Comparison of ENCODE assay signal across 9 cellular contexts in genomic region chr17:80861892-80862291, GRCh38.
DNase-seq lines count a peak whose midpoint lies in the region; ATAC-seq, FAIRE-seq and TF ChIP-seq lines count a peak whose summit lies in the region.
"Had no signal": no experiment of that assay in that cellular context is flagged by ENCODE, and none has a peak within 500 bp of the region (broad histone marks: within the 10 kb centered on the region; RNA-seq: fewer than 3 reads in every experiment).

No MANE protein-coding gene starts in this region.

- CTCF ChIA-PET in activated CD8-positive, alpha-beta memory T cell treated with anti-CD3 and anti-CD28 coated beads, Interleukin-2, amount 10 ng/mL, durations not matched to agents 7 days and 5 days (lab: Charles Lee): interaction anchor here (0.8 to 2.3 kb wide), 4 partner anchors 29 to 87 kb away, joined by 3 to 8 read pairs (median 6); no protein-coding TSS in a partner anchor

- peak overlapping the region; percentile 64 for H3K4me3 Mint-ChIP-seq in natural killer cell treated with Interleukin-12 subunit alpha and Interleukin-12 subunit beta and Interleukin-15 and Interleukin-18, amount 100 ng/mL, for 72 hours
- H3K4me3 Mint-ChIP-seq in natural killer cell: no peak overlapping the region
- H3K4me3 Mint-ChIP-seq in activated CD8-positive, alpha-beta memory T cell treated with anti-CD3 and anti-CD28 coated beads, Interleukin-2, amount 10 ng/mL, durations not matched to agents 7 days and 5 days: no peak overlapping the region

- H3K27me3 ChIP-seq in esophagus squamous epithelium (no peaks in the 10 kb centered on the region), ascending aorta (no peaks in the 10 kb centered on the region)

- no peak for TF ChIP-seq POLR2A in esophagus squamous epithelium (IDR thresholded peaks at IDR 0.05)
- TF ChIP-seq POLR2A in GM18505 (IDR thresholded peaks at IDR 0.05; ENCODE audit: borderline replicate concordance, extremely low read depth, insufficient read depth, insufficient read length): no peak

- TF ChIP-seq CTCF in natural killer cell (IDR thresholded peaks at IDR 0.05) (no peak), esophagus squamous epithelium (IDR thresholded peaks at IDR 0.05) (peak in 4 of 6 experiments; percentile 33 to 70 (median 44)), ascending aorta (IDR thresholded peaks at IDR 0.05) (peak in 1 of 3 experiments; percentile 25)

- peaks cover 50 to 55% of the 10 kb centered on the region in 2 donors for H3K4me1 Mint-ChIP-seq in natural killer cell treated with Interleukin-12 subunit alpha and Interleukin-12 subunit beta and Interleukin-15 and Interleukin-18, amount 100 ng/mL, for 72 hours (ENCODE audit: low read depth in 2 of 2)
- peaks cover 12 to 24% of the 10 kb centered on the region in 2 donors for H3K4me1 Mint-ChIP-seq in natural killer cell
- peaks cover 93% of the 10 kb centered on the region for H3K4me1 Mint-ChIP-seq in activated CD8-positive, alpha-beta memory T cell treated with anti-CD3 and anti-CD28 coated beads, Interleukin-2, amount 10 ng/mL, durations not matched to agents 7 days and 5 days

- H3K9me3 Mint-ChIP-seq in natural killer cell treated with Interleukin-12 subunit alpha and Interleukin-12 subunit beta and Interleukin-15 and Interleukin-18, amount 100 ng/mL, for 72 hours: no peaks in the 10 kb centered on the region
- no peaks in the 10 kb centered on the region for H3K9me3 Mint-ChIP-seq in natural killer cell
- H3K9me3 Mint-ChIP-seq in activated CD8-positive, alpha-beta memory T cell treated with anti-CD3 and anti-CD28 coated beads, Interleukin-2, amount 10 ng/mL, durations not matched to agents 7 days and 5 days (ENCODE audit: low read depth): peaks cover 8% of the 10 kb centered on the region

- no peak for DNase-seq in natural killer cell treated with Interleukin-12 subunit alpha and Interleukin-12 subunit beta and Interleukin-15 and Interleukin-18, amount 100 ng/mL, for 72 hours (ENCODE audit: low spot score)
- DNase-seq in natural killer cell (no peak), esophagus squamous epithelium (lab: John Stamatoyannopoulos, UW) (no peak), ascending aorta (ENCODE audit: low spot score in 2 of 2) (no peak), RCC 7860 (ENCODE audit: low spot score) (no peak)
- peak; percentile 76 for DNase-seq in activated CD8-positive, alpha-beta memory T cell treated with anti-CD3 and anti-CD28 coated beads, Interleukin-2, amount 10 ng/mL, durations not matched to agents 7 days and 5 days
- DNase-seq in stimulated activated CD4-positive, alpha-beta T cell treated with anti-CD3 and anti-CD28 coated beads, Interleukin-12 subunit alpha, Interleukin-12 subunit beta, amount 100 ng/mL, for 4 hours: peak; percentile 57

- no peaks in the 10 kb centered on the region for H3K9me3 ChIP-seq in esophagus squamous epithelium
- H3K9me3 ChIP-seq in ascending aorta: no peaks in the 10 kb centered on the region

- H3K36me3 Mint-ChIP-seq in natural killer cell treated with Interleukin-12 subunit alpha and Interleukin-12 subunit beta and Interleukin-15 and Interleukin-18, amount 100 ng/mL, for 72 hours: peaks cover 4% of the 10 kb centered on the region
- H3K36me3 Mint-ChIP-seq in natural killer cell: no peaks in the 10 kb centered on the region
- peaks cover 72% of the 10 kb centered on the region for H3K36me3 Mint-ChIP-seq in activated CD8-positive, alpha-beta memory T cell treated with anti-CD3 and anti-CD28 coated beads, Interleukin-2, amount 10 ng/mL, durations not matched to agents 7 days and 5 days

- no peaks in the 10 kb centered on the region for H3K27me3 Mint-ChIP-seq in natural killer cell treated with Interleukin-12 subunit alpha and Interleukin-12 subunit beta and Interleukin-15 and Interleukin-18, amount 100 ng/mL, for 72 hours
- no peaks in the 10 kb centered on the region for H3K27me3 Mint-ChIP-seq in natural killer cell (ENCODE audit: low read depth in 2 of 2)
- no peaks in the 10 kb centered on the region for H3K27me3 Mint-ChIP-seq in activated CD8-positive, alpha-beta memory T cell treated with anti-CD3 and anti-CD28 coated beads, Interleukin-2, amount 10 ng/mL, durations not matched to agents 7 days and 5 days

- peak overlapping the region; percentile 96 to 99 for H3K27ac Mint-ChIP-seq in natural killer cell treated with Interleukin-12 subunit alpha and Interleukin-12 subunit beta and Interleukin-15 and Interleukin-18, amount 100 ng/mL, for 72 hours
- H3K27ac Mint-ChIP-seq in natural killer cell: peak overlapping the region in 1 of 2 donors; percentile 85
- peak overlapping the region; percentile 99 for H3K27ac Mint-ChIP-seq in activated CD8-positive, alpha-beta memory T cell treated with anti-CD3 and anti-CD28 coated beads, Interleukin-2, amount 10 ng/mL, durations not matched to agents 7 days and 5 days

- ATAC-seq in natural killer cell treated with Interleukin-12 subunit alpha and Interleukin-12 subunit beta and Interleukin-15 and Interleukin-18, amount 100 ng/mL, for 72 hours: peak in 1 of 2 donors; percentile 29
- ATAC-seq in natural killer cell (no peak), GM18505 (IDR thresholded peaks at IDR 0.05; ENCODE audit: unreplicated experiment) (no peak)
- ATAC-seq in activated CD8-positive, alpha-beta memory T cell treated with anti-CD3 and anti-CD28 coated beads, Interleukin-2, amount 10 ng/mL, durations not matched to agents 7 days and 5 days: peak; percentile 62

- H3K4me3 ChIP-seq in esophagus squamous epithelium (no peak overlapping the region), ascending aorta (no peak overlapping the region)

- 19 to 32% methylated on average over 3 to 7 of the region's 8 CpGs for whole genome bisulfite sequencing in esophagus squamous epithelium, 2 donors

- intact Hi-C loops in natural killer cell (cut with micrococcal nuclease): no loop called here
- intact Hi-C loops in esophagus squamous epithelium (cut with DNase I): loop anchor here (10.0 kb wide), 1 partner anchor 123 kb away; no protein-coding TSS in a partner anchor
- intact Hi-C loops in ascending aorta (cut with DNase I): loop anchor here (10.0 kb wide), 1 partner anchor 437 kb away; no protein-coding TSS in a partner anchor

- peaks cover 11 to 51% (median 19%) of the 10 kb centered on the region in 3 donors for H3K4me1 ChIP-seq in esophagus squamous epithelium
- peaks cover 6 to 12% of the 10 kb centered on the region in 2 donors for H3K4me1 ChIP-seq in ascending aorta

- no peak overlapping the region for H3K27ac ChIP-seq in esophagus squamous epithelium
- no peak overlapping the region for H3K27ac ChIP-seq in ascending aorta

- H3K36me3 ChIP-seq in esophagus squamous epithelium (peaks cover 0 to 14% (median 0%) of the 10 kb centered on the region in 3 donors), ascending aorta (peaks cover 3 to 5% of the 10 kb centered on the region in 2 donors)

- no peak for FAIRE-seq in RCC 7860 (lab: Jason Lieb, UNC)
- FAIRE-seq: TTC549 had no signal

Comparison
In these comparisons a context has a peak if more than half of its experiments do, and no peak if none do; other contexts are left out.
1. DNase-seq: peak in activated CD8-positive, alpha-beta memory T cell treated with anti-CD3 and anti-CD28 coated beads, Interleukin-2, amount 10 ng/mL, durations not matched to agents 7 days and 5 days (single experiment) and stimulated activated CD4-positive, alpha-beta T cell treated with anti-CD3 and anti-CD28 coated beads, Interleukin-12 subunit alpha, Interleukin-12 subunit beta, amount 100 ng/mL, for 4 hours (single experiment); none in natural killer cell treated with Interleukin-12 subunit alpha and Interleukin-12 subunit beta and Interleukin-15 and Interleukin-18, amount 100 ng/mL, for 72 hours (single experiment), natural killer cell (single experiment), esophagus squamous epithelium (single experiment), ascending aorta (0 of 2) and RCC 7860 (single experiment).